8 cellular contexts compared by ENCODE assay signal in genomic region chr9:123544007-123544827, GRCh38.
A peak's percentile ranks its signal among the peaks of the same experiment; 100 is the strongest.
DNase-seq lines count a peak whose midpoint lies in the region; ATAC-seq and TF ChIP-seq lines count a peak whose summit lies in the region.

No MANE protein-coding gene starts in this region.

- peaks cover 0 to 24% (median 7%) of the 10 kb centered on the region in 6 donors for H3K4me1 ChIP-seq in spleen

- POLR2A ChIA-PET in activated CD4-positive, alpha-beta memory T cell treated with anti-CD3 and anti-CD28 coated beads for 36 hours (lab: Charles Lee): no interaction called here
- POLR2A ChIA-PET in activated CD4-positive, alpha-beta memory T cell treated with anti-CD3 and anti-CD28 coated beads, Interleukin-2, amount 10 ng/mL, durations not matched to agents 7 days and 5 days (lab: Charles Lee): no interaction called here

- H3K9me3 ChIP-seq in spleen: no peaks in the 10 kb centered on the region

- no peaks in the 10 kb centered on the region for H3K27me3 Mint-ChIP-seq in activated CD4-positive, alpha-beta memory T cell treated with anti-CD3 and anti-CD28 coated beads for 36 hours
- no peaks in the 10 kb centered on the region for H3K27me3 Mint-ChIP-seq in activated CD4-positive, alpha-beta memory T cell treated with anti-CD3 and anti-CD28 coated beads, Interleukin-2, amount 10 ng/mL, durations not matched to agents 7 days and 5 days

- H3K4me3 Mint-ChIP-seq in activated CD4-positive, alpha-beta memory T cell treated with anti-CD3 and anti-CD28 coated beads for 36 hours: no peak overlapping the region
- no peak overlapping the region for H3K4me3 Mint-ChIP-seq in activated CD4-positive, alpha-beta memory T cell treated with anti-CD3 and anti-CD28 coated beads, Interleukin-2, amount 10 ng/mL, durations not matched to agents 7 days and 5 days

- no peak overlapping the region for H3K4me3 ChIP-seq in spleen

- no peak overlapping the region for H3K27ac Mint-ChIP-seq in activated CD4-positive, alpha-beta memory T cell treated with anti-CD3 and anti-CD28 coated beads for 36 hours
- H3K27ac Mint-ChIP-seq in activated CD4-positive, alpha-beta memory T cell treated with anti-CD3 and anti-CD28 coated beads, Interleukin-2, amount 10 ng/mL, durations not matched to agents 7 days and 5 days: no peak overlapping the region

- TF ChIP-seq CTCF in VCaP (conservative IDR thresholded peaks at IDR 0.05) (peak; percentile 97), spleen (IDR thresholded peaks at IDR 0.05 in 8 of 11, conservative IDR thresholded peaks at IDR 0.05 in 3 of 11) (peak; percentile 48 to 78 (median 73))

- no peaks in the 10 kb centered on the region for H3K36me3 Mint-ChIP-seq in activated CD4-positive, alpha-beta memory T cell treated with anti-CD3 and anti-CD28 coated beads for 36 hours
- H3K36me3 Mint-ChIP-seq in activated CD4-positive, alpha-beta memory T cell treated with anti-CD3 and anti-CD28 coated beads, Interleukin-2, amount 10 ng/mL, durations not matched to agents 7 days and 5 days (ENCODE audit: low read depth): no peaks in the 10 kb centered on the region

- H3K4me1 Mint-ChIP-seq in activated CD4-positive, alpha-beta memory T cell treated with anti-CD3 and anti-CD28 coated beads for 36 hours (ENCODE audit: low read depth): peaks cover 8% of the 10 kb centered on the region
- no peaks in the 10 kb centered on the region for H3K4me1 Mint-ChIP-seq in activated CD4-positive, alpha-beta memory T cell treated with anti-CD3 and anti-CD28 coated beads, Interleukin-2, amount 10 ng/mL, durations not matched to agents 7 days and 5 days

- intact Hi-C loops in activated CD4-positive, alpha-beta memory T cell treated with anti-CD3 and anti-CD28 coated beads for 36 hours (cut with micrococcal nuclease): loop anchor here (1.0 kb wide), 1 partner anchor 497 kb away; no protein-coding TSS in a partner anchor
- intact Hi-C loops in spleen (cut with DNase I; ENCODE audit: low total_unique reads): loop anchor here (5.0 kb wide), 1 partner anchor 498 kb away; no protein-coding TSS in a partner anchor

- CTCF ChIA-PET in activated CD4-positive, alpha-beta memory T cell treated with anti-CD3 and anti-CD28 coated beads for 36 hours (lab: Charles Lee): interaction anchor here (1.0 to 5.5 kb wide), 5 partner anchors 10 to 497 kb away, joined by 3 to 51 read pairs (median 5); no protein-coding TSS in a partner anchor
- CTCF ChIA-PET in activated CD4-positive, alpha-beta memory T cell treated with anti-CD3 and anti-CD28 coated beads, Interleukin-2, amount 10 ng/mL, durations not matched to agents 7 days and 5 days (lab: Charles Lee): interaction anchor here (0.6 to 3.8 kb wide), 3 partner anchors 14 to 658 kb away, joined by 3 to 26 read pairs (median 3); no protein-coding TSS in a partner anchor

- no peaks in the 10 kb centered on the region for H3K9me3 Mint-ChIP-seq in activated CD4-positive, alpha-beta memory T cell treated with anti-CD3 and anti-CD28 coated beads for 36 hours
- no peaks in the 10 kb centered on the region for H3K9me3 Mint-ChIP-seq in activated CD4-positive, alpha-beta memory T cell treated with anti-CD3 and anti-CD28 coated beads, Interleukin-2, amount 10 ng/mL, durations not matched to agents 7 days and 5 days

- no peak for TF ChIP-seq POLR2A in spleen (IDR thresholded peaks at IDR 0.05)

- no peaks in the 10 kb centered on the region for H3K27me3 ChIP-seq in spleen (replicated peaks in 1 of 7)

- WGBS in spleen, 5 donors: 64 to 69% (median 66%) methylated on average over 3 of the region's 3 CpGs

- no peak for ATAC-seq in HG03439 (IDR thresholded peaks at IDR 0.05; ENCODE audit: unreplicated experiment)
- no peak for ATAC-seq in HG03135 (IDR thresholded peaks at IDR 0.05; ENCODE audit: unreplicated experiment)

- DNase-seq in activated CD4-positive, alpha-beta memory T cell treated with anti-CD3 and anti-CD28 coated beads for 36 hours: peak; percentile 19
- no peak for DNase-seq in activated CD4-positive, alpha-beta memory T cell treated with anti-CD3 and anti-CD28 coated beads, Interleukin-2, amount 10 ng/mL, durations not matched to agents 7 days and 5 days
- DNase-seq in MV-4-11 (lab: John Stamatoyannopoulos, UW): peak; percentile 7
- DNase-seq in glomerular visceral epithelial cell (ENCODE audit: extremely low spot score): peak; percentile 36
- no peak for DNase-seq in spleen

- peaks cover 0 to 11% (median 0%) of the 10 kb centered on the region in 6 donors for H3K36me3 ChIP-seq in spleen

- H3K27ac ChIP-seq in VCaP (no peak overlapping the region; the same call in 1 of the 2 replicates), spleen (no peak overlapping the region)

Comparison
In these comparisons a context has a peak if more than half of its experiments do, and no peak if none do; other contexts are left out.
1. DNase-seq: peak in activated CD4-positive, alpha-beta memory T cell treated with anti-CD3 and anti-CD28 coated beads for 36 hours (single experiment), MV-4-11 (single experiment) and glomerular visceral epithelial cell (single experiment); none in activated CD4-positive, alpha-beta memory T cell treated with anti-CD3 and anti-CD28 coated beads, Interleukin-2, amount 10 ng/mL, durations not matched to agents 7 days and 5 days (single experiment) and spleen (single experiment).